ENCODE assay signal across 1 cellular context in the genomic region with DNA sequence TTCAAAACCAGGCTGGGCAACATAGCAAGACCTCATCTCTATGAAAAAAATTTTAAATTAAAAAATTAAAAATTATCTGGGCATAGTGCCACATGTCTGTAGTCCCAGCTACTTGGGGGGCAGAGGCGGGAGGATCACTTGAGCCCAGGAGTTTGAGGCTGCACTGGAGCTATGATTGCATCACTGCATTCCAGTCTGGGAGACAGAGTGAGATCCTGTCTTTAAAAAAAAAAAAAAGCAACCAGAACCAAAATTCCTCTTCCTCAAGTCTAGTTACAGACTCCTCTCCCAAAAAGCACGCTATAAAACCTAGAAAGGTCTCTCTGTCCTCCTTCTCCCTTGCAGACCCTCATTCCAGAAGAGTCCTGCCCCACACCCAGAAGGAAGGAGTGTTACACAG.
TF ChIP-seq lines count a peak whose summit lies in the region.

No MANE protein-coding gene starts in this region.

TF ChIP-seq in A549, 52 proteins besides CTCF, POLR2A, EP300 and RAD21 (continued from another document):
- no peak for TF ChIP-seq EHF (CRISPR knock-in tag; IDR thresholded peaks at IDR 0.05)
